26 cellular contexts compared by ENCODE assay signal in the genomic region with DNA sequence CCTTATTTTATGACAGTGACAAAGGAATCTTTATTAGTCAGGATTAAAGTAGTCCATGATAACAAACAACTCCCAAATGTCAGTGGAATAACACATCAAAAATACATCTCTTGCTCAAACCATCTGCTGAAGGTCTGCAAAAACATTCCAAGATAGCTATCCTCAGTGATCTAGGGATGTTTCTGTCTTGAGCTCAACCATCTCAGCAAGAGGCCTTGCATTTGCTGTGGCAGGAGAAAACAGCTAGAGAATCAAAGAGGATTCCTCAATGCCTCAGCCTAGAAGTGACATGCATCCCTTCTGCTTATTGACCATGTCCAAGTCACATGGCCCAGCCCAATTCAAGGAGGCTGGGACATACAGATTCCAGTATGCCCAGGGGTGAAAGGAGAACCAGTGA.
DNase-seq lines count a peak whose midpoint lies in the region; ATAC-seq and TF ChIP-seq lines count a peak whose summit lies in the region.
"Had no signal": no experiment of that assay in that cellular context is flagged by ENCODE, and none has a peak within 500 bp of the region (broad histone marks: within the 10 kb centered on the region; RNA-seq: fewer than 3 reads in every experiment).

No MANE protein-coding gene starts in this region.

- H2BK5ac ChIP-seq in IMR-90 (ENCODE audit: low read depth, low read length, poor library complexity, severe bottlenecking), result no peak overlapping the region

- no peak overlapping the region for H2BK15ac ChIP-seq in IMR-90 (ENCODE audit: low read depth, low read length)

- H3K18ac ChIP-seq in IMR-90 (ENCODE audit: low read depth, low read length), result no peak overlapping the region

- POLR2A ChIA-PET in IMR-90 (lab: Charles Lee; ENCODE audit: unreplicated experiment), result no interaction called here

- no peak overlapping the region for H3K4me3 Mint-ChIP-seq in osteocyte (ENCODE audit: unreplicated experiment)
- H3K4me3 Mint-ChIP-seq: activated T-cell treated with anti-CD3 and anti-CD28 coated beads, Interleukin-2, amount 50 U/mL, for 72 hours; brain; CD4-positive, alpha-beta T cell; neural crest cell had no signal

- no TSS peak for BruUV-seq in IMR-90 (replicated peaks; lab: Mats Ljungman, UMichigan)

- dilution Hi-C loops in IMR-90 (cut with HindIII; ENCODE audit: low sequenced_read_pairs, unreplicated experiment), result no loop called here

- H2BK20ac ChIP-seq in IMR-90 (ENCODE audit: low read depth, low read length), result 0 out of 2 replicates have a peak overlapping the region, but pooled peaks have one; percentile 23

- in situ Hi-C loops in IMR-90 (cut with MboI; ENCODE audit: low sequenced_read_pairs), result loop anchor here (25.0 kb wide), 1 partner anchor 311 kb away; no protein-coding TSS in a partner anchor

- no peaks in the 10 kb centered on the region for H3K36me3 Mint-ChIP-seq in osteocyte (ENCODE audit: unreplicated experiment)
- H3K36me3 Mint-ChIP-seq: brain had no signal

- H4K5ac ChIP-seq in IMR-90 (ENCODE audit: low read depth, low read length), result no peak overlapping the region

- H3K27me3 ChIP-seq in BLaER1 treated with 17β-estradiol and CSF1 and Interleukin-3, amounts not matched to agents 10 nM and 100 nM, result no peaks in the 10 kb centered on the region
- no peaks in the 10 kb centered on the region for H3K27me3 ChIP-seq in IMR-90 (ENCODE audit: control insufficient read depth, insufficient read depth, low read length)
- H3K27me3 ChIP-seq: adrenal gland had no signal

- peaks cover 9% of the 10 kb centered on the region for H3K4me1 Mint-ChIP-seq in osteocyte (ENCODE audit: unreplicated experiment)
- H3K4me1 Mint-ChIP-seq: neural crest cell had no signal

- H3K4me2 ChIP-seq in BLaER1 treated with 17β-estradiol and CSF1 and Interleukin-3, amounts not matched to agents 10 nM and 100 nM, result peak overlapping the region in 9 of 11 experiments; percentile 3 to 80 (median 50); a peak in 13 of 22 replicates
- H3K4me2 ChIP-seq in IMR-90 (ENCODE audit: low read depth, low read length), result no peak overlapping the region

- H3K4me3 ChIP-seq in BLaER1 treated with 17β-estradiol and CSF1 and Interleukin-3, amounts not matched to agents 10 nM and 100 nM, result no peak overlapping the region
- H3K4me3 ChIP-seq in IMR-90 (ENCODE audit: insufficient read depth, low read depth, low read length), result no peak overlapping the region
- no peak overlapping the region for H3K4me3 ChIP-seq in choroid plexus epithelial cell (ENCODE audit: low read depth, low read length)
- H3K4me3 ChIP-seq: adrenal gland had no signal

- peaks cover 16 to 54% (median 39%) of the 10 kb centered on the region in 10 experiments for H3K4me1 ChIP-seq in BLaER1 treated with 17β-estradiol and CSF1 and Interleukin-3, amounts not matched to agents 10 nM and 100 nM
- peaks cover 3% of the 10 kb centered on the region; the same call in 1 of the 2 replicates for H3K4me1 ChIP-seq in IMR-90 (ENCODE audit: control insufficient read depth, insufficient read depth, low read length)

- no peak overlapping the region for H3K56ac ChIP-seq in IMR-90 (ENCODE audit: extremely low read depth, insufficient read depth, low read length)

- H3K9ac ChIP-seq in BLaER1 treated with 17β-estradiol and CSF1 and Interleukin-3, amounts not matched to agents 10 nM and 100 nM, result no peak overlapping the region
- H3K9ac ChIP-seq in IMR-90 (ENCODE audit: low read depth, low read length), result no peak overlapping the region
- H3K9ac ChIP-seq: parathyroid adenoma had no signal

- CTCF ChIA-PET in IMR-90 (lab: Yijun Ruan, JAX), result interaction anchor here (1.4 to 2.1 kb wide), 2 partner anchors 320 to 358 kb away, joined by 4 to 11 read pairs; no protein-coding TSS in a partner anchor

- no peak overlapping the region for H2BK120ac ChIP-seq in IMR-90 (ENCODE audit: low read depth, low read length)

- peaks cover 0 to 7% (median 0%) of the 10 kb centered on the region in 11 experiments; a peak in 1 of 22 replicates for H3K36me3 ChIP-seq in BLaER1 treated with 17β-estradiol and CSF1 and Interleukin-3, amounts not matched to agents 10 nM and 100 nM
- no peaks in the 10 kb centered on the region for H3K36me3 ChIP-seq in IMR-90 (ENCODE audit: control insufficient read depth, insufficient read depth, low read length)
- H3K36me3 ChIP-seq: adrenal gland had no signal

- intact Hi-C loops in IMR-90 (cut with micrococcal nuclease), result no loop called here

- H2AK9ac ChIP-seq in IMR-90 (replicated peaks; ENCODE audit: low read depth, low read length, poor library complexity), result no peak overlapping the region

- H4K91ac ChIP-seq in IMR-90 (ENCODE audit: insufficient read depth, low read depth, low read length), result no peak overlapping the region

- peaks cover 4% of the 10 kb centered on the region for H3K9me3 Mint-ChIP-seq in osteocyte (ENCODE audit: unreplicated experiment)
- H3K9me3 Mint-ChIP-seq: activated T-cell treated with anti-CD3 and anti-CD28 coated beads, Interleukin-2, amount 50 U/mL, for 72 hours; brain; CD4-positive, alpha-beta T cell; neural crest cell had no signal

- peaks cover 3 to 40% (median 15%) of the 10 kb centered on the region in 11 experiments; a peak in 20 of 22 replicates for H3K9me3 ChIP-seq in BLaER1 treated with 17β-estradiol and CSF1 and Interleukin-3, amounts not matched to agents 10 nM and 100 nM (replicated peaks in 1 of 11)
- no peaks in the 10 kb centered on the region for H3K9me3 ChIP-seq in IMR-90 (ENCODE audit: control insufficient read depth, insufficient read depth, low read length)
- H3K9me3 ChIP-seq: adrenal gland had no signal

- H3K23ac ChIP-seq in IMR-90 (ENCODE audit: low read depth, low read length), result no peak overlapping the region

- TF ChIP-seq CTCF in IMR-90 (conservative IDR thresholded peaks at IDR 0.05; ENCODE audit: low read depth, low read length) (no peak), choroid plexus epithelial cell (conservative IDR thresholded peaks at IDR 0.05; ENCODE audit: low read depth, low read length) (no peak), osteocyte (IDR thresholded peaks at IDR 0.05) (no peak)

- no peaks in the 10 kb centered on the region for H4K20me1 ChIP-seq in BLaER1 treated with 17β-estradiol and CSF1 and Interleukin-3, amounts not matched to agents 10 nM and 100 nM
- no peaks in the 10 kb centered on the region; the same call in 1 of the 2 replicates for H4K20me1 ChIP-seq in IMR-90 (ENCODE audit: insufficient read depth, low read length)

- DNase-seq in IMR-90, result peak; percentile 44
- peak; percentile 69 for DNase-seq in choroid plexus epithelial cell (ENCODE audit: low read depth)
- no peak for DNase-seq in osteocyte (ENCODE audit: extremely low spot score, unreplicated experiment)
- no peak for DNase-seq in ecto neural progenitor cell (ENCODE audit: low spot score)
- no peak for DNase-seq in HUDEP-2 (lab: John Stamatoyannopoulos, UW; ENCODE audit: unreplicated experiment in 76 of 76)
- DNase-seq: activated CD4-positive, alpha-beta T cell treated with anti-CD3 and anti-CD28 coated beads, Interleukin-2, amount 50 U/mL, for 4 hours; activated CD4-positive, CD25-positive, alpha-beta regulatory T cell; activated naive CD4-positive, alpha-beta T cell treated with Interleukin-2 at 50 U/mL for 16 hours; activated T-cell treated with anti-CD3 and anti-CD28 coated beads, Interleukin-2, amount 50 U/mL, for 72 hours; adrenal gland; CD4-positive, alpha-beta T cell; DMS 273 treated with DMSO at 0.1 percent for 48 hours; NCI-H187 treated with DMSO at 0.1 percent for 48 hours; NCI-H2171 treated with DMSO at 0.1 percent for 48 hours; NCI-H510A treated with DMSO at 0.1 percent for 48 hours; right cardiac atrium; SHP77 treated with DMSO at 0.1 percent for 48 hours; stimulated activated CD4-positive, alpha-beta T cell treated with anti-CD3 and anti-CD28 coated beads, Interleukin-12 subunit alpha, Interleukin-12 subunit beta, amount 100 ng/mL, for 4 hours; stimulated activated CD4-positive, alpha-beta T cell treated with anti-CD3 and anti-CD28 coated beads, Interleukin-4, amount 100 ng/mL, for 1 hour had no signal

- H3K14ac ChIP-seq in IMR-90 (replicated peaks; ENCODE audit: low read depth, low read length), result peak overlapping the region; percentile 81; the same call in 1 of the 2 replicates

- H2AK5ac ChIP-seq in IMR-90 (ENCODE audit: low read depth, low read length), result no peak overlapping the region

- TF ChIP-seq POLR2A in IMR-90 (IDR thresholded peaks at IDR 0.05; ENCODE audit: low read depth, low read length), result no peak

- peak overlapping the region; percentile 36 for H2AFZ ChIP-seq in IMR-90 (replicated peaks; ENCODE audit: low read length, poor library complexity)
- H2AFZ ChIP-seq: parathyroid adenoma had no signal

- H4K8ac ChIP-seq in IMR-90 (ENCODE audit: low read depth in 2 of 2, low read length in 2 of 2), result no peak overlapping the region

- no peak for TF ChIP-seq RAD21 in IMR-90 (IDR thresholded peaks at IDR 0.05; ENCODE audit: low read length)

- H3K27ac ChIP-seq in BLaER1 treated with 17β-estradiol and CSF1 and Interleukin-3, amounts not matched to agents 10 nM and 100 nM, result peak overlapping the region in 8 of 11 experiments; percentile 5 to 73 (median 70); a peak in 13 of 22 replicates
- no peak overlapping the region for H3K27ac ChIP-seq in IMR-90 (ENCODE audit: insufficient read depth, low read length)
- H3K27ac ChIP-seq: adrenal gland, parathyroid adenoma had no signal

- ATAC-seq in IMR-90 (ENCODE audit: low read depth) (peak; percentile 46; the same call in 1 of the 2 replicates), GM19324 (IDR thresholded peaks at IDR 0.05; ENCODE audit: low FRiP score, unreplicated experiment) (no peak), GM18520 (IDR thresholded peaks at IDR 0.05; ENCODE audit: unreplicated experiment) (no peak)
- ATAC-seq: activated T-cell treated with anti-CD3 and anti-CD28 coated beads, Interleukin-2, amount 50 U/mL, for 72 hours; HCT116; right cardiac atrium had no signal

- peaks cover 3% of the 10 kb centered on the region for H3K9me1 ChIP-seq in IMR-90 (ENCODE audit: insufficient read depth, low read length)

- H3K27me3 Mint-ChIP-seq in osteocyte (ENCODE audit: unreplicated experiment), result no peaks in the 10 kb centered on the region
- H3K27me3 Mint-ChIP-seq: brain; CD4-positive, alpha-beta T cell had no signal

- peak overlapping the region; percentile 48 for H3K27ac Mint-ChIP-seq in osteocyte (ENCODE audit: unreplicated experiment)
- H3K27ac Mint-ChIP-seq: activated T-cell treated with anti-CD3 and anti-CD28 coated beads, Interleukin-2, amount 50 U/mL, for 72 hours; CD4-positive, alpha-beta T cell had no signal

- H3K4ac ChIP-seq in IMR-90 (ENCODE audit: low read depth, low read length), result peak overlapping the region; percentile 0; the same call in 1 of the 2 replicates

- peaks cover 2 to 6% of the 10 kb centered on the region in 2 experiments; a peak in 3 of 4 replicates for H3K79me1 ChIP-seq in IMR-90 (ENCODE audit: low read depth in 1 of 2, low read length in 2 of 2)

TF ChIP-seq in IMR-90, 13 proteins besides CTCF, POLR2A, EP300 and RAD21 (continues in another document):
- TF ChIP-seq MAZ (IDR thresholded peaks at IDR 0.05; ENCODE audit: borderline replicate concordance, low read depth, low read length) (no peak), SMC3 (IDR thresholded peaks at IDR 0.05; ENCODE audit: low read depth, low read length) (no peak), RCOR1 (IDR thresholded peaks at IDR 0.05; ENCODE audit: insufficient replicate concordance, low read length) (no peak), NFE2L2 (IDR thresholded peaks at IDR 0.05; ENCODE audit: low read depth, low read length) (no peak), BHLHE40 (IDR thresholded peaks at IDR 0.05; ENCODE audit: low read depth, low read length) (no peak)

Comparison
In these comparisons a context has a peak if more than half of its experiments do, and no peak if none do; other contexts are left out.
1. DNase-seq: peak in IMR-90 (single experiment) and choroid plexus epithelial cell (single experiment); none in osteocyte (single experiment), ecto neural progenitor cell (single experiment) and HUDEP-2 (0 of 76).